ENCODE assay signal across 27 cellular contexts in the genomic region with DNA sequence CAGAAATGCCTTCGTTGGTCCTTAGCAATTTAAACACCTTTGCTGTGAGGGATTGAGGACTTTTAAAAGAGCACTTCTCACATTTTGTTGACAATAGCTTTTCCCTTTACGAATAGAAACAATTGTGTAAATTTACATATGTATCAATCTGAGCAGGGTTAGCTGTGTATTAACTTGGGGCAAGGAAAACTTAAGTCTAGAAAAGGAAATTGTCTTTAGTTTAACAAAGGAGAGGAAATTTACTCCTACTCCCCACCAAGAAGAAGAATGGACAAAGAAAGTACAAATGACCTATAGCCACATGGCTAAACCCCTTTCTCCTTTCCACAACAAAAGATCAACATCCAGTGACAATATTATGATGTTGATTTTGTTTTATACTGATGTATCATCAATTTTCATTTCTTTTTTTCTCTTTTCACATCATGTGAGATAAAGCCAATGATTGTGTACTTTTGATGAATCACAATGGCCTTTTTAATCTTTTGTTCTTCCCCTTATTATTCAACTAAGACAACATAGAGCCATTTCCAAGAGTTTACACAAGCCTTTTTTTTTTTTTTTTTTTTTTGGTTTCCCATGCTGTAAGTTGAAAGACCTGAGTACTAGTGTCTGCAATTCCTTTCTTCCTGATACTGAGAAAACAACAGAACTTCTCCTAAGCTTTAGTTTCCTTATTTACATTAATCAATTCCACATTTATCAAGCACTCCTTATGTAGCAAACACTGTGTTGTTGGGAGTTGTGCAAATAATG. TPM values are rescaled to one million over a fixed set of nuclear protein-coding genes. Genes with fewer than 3 reads are reported as not detected.
"Had no signal": no experiment of that assay in that cellular context is flagged by ENCODE, and none has a peak within 500 bp of the region (broad histone marks: within the 10 kb centered on the region; RNA-seq: fewer than 3 reads in every experiment).

No MANE protein-coding gene starts in this region.

- H3K36me3 Mint-ChIP-seq: activated naive CD4-positive, alpha-beta T cell treated with anti-CD3 and anti-CD28 coated beads, Interleukin-2, amount 50 U/mL, for 24 hours; stimulated activated memory B cell treated with anti-CD40 and anti-IgM and Interleukin-4, amounts not matched to agents 10 μg/mL and 1 μg/mL and 100 μg/mL, for 72 hours had no signal

- ATAC-seq: activated CD8-positive, alpha-beta T cell treated with anti-CD3 and anti-CD28 coated beads, Interleukin-2, amount 10 ng/mL, durations not matched to agents 7 days and 5 days; body of pancreas; foreskin keratinocyte; left lung; stimulated activated memory B cell treated with anti-CD40 and anti-IgM and Interleukin-4, amounts not matched to agents 10 μg/mL and 1 μg/mL and 100 μg/mL, for 72 hours had no signal

- H3K4me1 ChIP-seq: body of pancreas, foreskin keratinocyte, left lung, right atrium auricular region, tibial nerve, vagina had no signal

- H3K4me3 Mint-ChIP-seq: activated B cell treated with CpG ODN at 0.5 μM for 24 hours; activated CD4-positive, alpha-beta T cell treated with anti-CD3 and anti-CD28 coated beads, Interleukin-2, amount 10 ng/mL, durations not matched to agents 24 days and 14 days; activated CD8-positive, alpha-beta T cell treated with anti-CD3 and anti-CD28 coated beads, Interleukin-2, amount 10 ng/mL, durations not matched to agents 7 days and 5 days; activated naive CD4-positive, alpha-beta T cell treated with anti-CD3 and anti-CD28 coated beads, Interleukin-2, amount 50 U/mL, for 24 hours; nephron; stimulated activated memory B cell treated with anti-CD40 and anti-IgM and Interleukin-4, amounts not matched to agents 10 μg/mL and 1 μg/mL and 100 μg/mL, for 72 hours had no signal

- H3K27ac Mint-ChIP-seq: activated B cell treated with CpG ODN at 0.5 μM for 24 hours; activated CD4-positive, alpha-beta T cell treated with anti-CD3 and anti-CD28 coated beads, Interleukin-2, amount 10 ng/mL, durations not matched to agents 24 days and 14 days; activated CD8-positive, alpha-beta T cell treated with anti-CD3 and anti-CD28 coated beads, Interleukin-2, amount 10 ng/mL, durations not matched to agents 7 days and 5 days; activated naive CD4-positive, alpha-beta T cell treated with anti-CD3 and anti-CD28 coated beads, Interleukin-2, amount 50 U/mL, for 24 hours; nephron; progenitor cell of endocrine pancreas; stimulated activated memory B cell treated with anti-CD40 and anti-IgM and Interleukin-4, amounts not matched to agents 10 μg/mL and 1 μg/mL and 100 μg/mL, for 72 hours had no signal

- DNase-seq: activated B cell treated with CpG ODN at 0.5 μM for 24 hours; activated CD4-positive, alpha-beta T cell treated with anti-CD3 and anti-CD28 coated beads, Interleukin-2, amount 10 ng/mL, durations not matched to agents 24 days and 14 days; activated CD8-positive, alpha-beta memory T cell treated with anti-CD3 and anti-CD28 coated beads, Interleukin-2, amount 50 U/mL, for 4 hours; activated CD8-positive, alpha-beta T cell treated with anti-CD3 and anti-CD28 coated beads, Interleukin-2, amount 10 ng/mL, durations not matched to agents 7 days and 5 days; activated effector memory CD4-positive, alpha-beta T cell treated with anti-CD3 and anti-CD28 coated beads, Interleukin-2, amount 50 U/mL, for 16 hours; activated T-cell treated with anti-CD3 and anti-CD28 coated beads, Interleukin-2, amount 50 U/mL, for 48 hours; amniotic stem cell; body of pancreas; central memory CD4-positive, alpha-beta T cell; foreskin keratinocyte; glutamatergic neuron; kidney; left lung; occipital lobe; stimulated activated CD4-positive, alpha-beta T cell treated with anti-CD3 and anti-CD28 coated beads, Interleukin-2, amount 100 ng/mL, for 48 hours had no signal

- H3K27me3 ChIP-seq: body of pancreas, right atrium auricular region, vagina had no signal

- H3K9me3 ChIP-seq: body of pancreas, left lung, right atrium auricular region, tibial nerve, vagina had no signal

- H3K27ac ChIP-seq: body of pancreas, coronary artery, foreskin keratinocyte, left lung, right atrium auricular region, tibial nerve, vagina had no signal

- H3K4me1 Mint-ChIP-seq: activated B cell treated with CpG ODN at 0.5 μM for 24 hours; activated CD4-positive, alpha-beta T cell treated with anti-CD3 and anti-CD28 coated beads, Interleukin-2, amount 10 ng/mL, durations not matched to agents 24 days and 14 days; activated naive CD4-positive, alpha-beta T cell treated with anti-CD3 and anti-CD28 coated beads, Interleukin-2, amount 50 U/mL, for 24 hours; nephron; stimulated activated memory B cell treated with anti-CD40 and anti-IgM and Interleukin-4, amounts not matched to agents 10 μg/mL and 1 μg/mL and 100 μg/mL, for 72 hours had no signal

- H3K36me3 ChIP-seq: left lung, right atrium auricular region, tibial nerve, vagina had no signal

- H3K4me3 ChIP-seq: body of pancreas, coronary artery, left lung, right atrium auricular region, tibial nerve, vagina had no signal

- H3K9me3 Mint-ChIP-seq: activated B cell treated with CpG ODN at 0.5 μM for 24 hours; activated naive CD4-positive, alpha-beta T cell treated with anti-CD3 and anti-CD28 coated beads, Interleukin-2, amount 50 U/mL, for 24 hours; stimulated activated memory B cell treated with anti-CD40 and anti-IgM and Interleukin-4, amounts not matched to agents 10 μg/mL and 1 μg/mL and 100 μg/mL, for 72 hours had no signal

RNA-seq across cellular contexts. Expression of a gene that starts 19.0 kb away (rescaled TPM):
- total RNA-seq: activated B cell treated with CpG ODN at 0.5 μM for 24 hours; activated CD4-positive, alpha-beta T cell treated with anti-CD3 and anti-CD28 coated beads, Interleukin-2, amount 10 ng/mL, durations not matched to agents 24 days and 14 days; activated CD8-positive, alpha-beta T cell treated with anti-CD3 and anti-CD28 coated beads, Interleukin-2, amount 10 ng/mL, durations not matched to agents 7 days and 5 days; body of pancreas; foreskin keratinocyte; kidney; left lung; mucosa of gallbladder; occipital lobe; progenitor cell of endocrine pancreas; right atrium auricular region; skeletal muscle tissue; subcutaneous adipose tissue; T-helper 2 cell treated with Interferon-gamma antibody and Interleukin-4, amounts not matched to agents 100 ng/mL and 5 ng/mL, for 36 hours; tibial nerve; vagina had no signal
- polyA plus RNA-seq: foreskin keratinocyte had no signal
